Comparison of ENCODE assay signal across 9 cellular contexts in genomic region chr1:6414443-6414844, GRCh38. TPM values are rescaled to one million over a fixed set of nuclear protein-coding genes. Genes with fewer than 3 reads are reported as not detected.
DNase-seq lines count a peak whose midpoint lies in the region; ATAC-seq lines count a peak whose summit lies in the region.
"Had no signal": no experiment of that assay in that cellular context is flagged by ENCODE, and none has a peak within 500 bp of the region (broad histone marks: within the 10 kb centered on the region; RNA-seq: fewer than 3 reads in every experiment).

No MANE protein-coding gene starts in this region.

- no peaks in the 10 kb centered on the region for H3K9me3 ChIP-seq in HAP-1
- no peaks in the 10 kb centered on the region for H3K9me3 ChIP-seq in iPS-20b (ENCODE audit: insufficient read depth, low read depth, low read length)
- H3K9me3 ChIP-seq: upper lobe of left lung had no signal

- no peak overlapping the region for H3K4me3 Mint-ChIP-seq in stimulated activated naive B cell treated with anti-CD40 and anti-IgM and Interleukin-4, amounts not matched to agents 10 μg/mL and 1 μg/mL and 100 μg/mL, for 72 hours

- H3K27ac Mint-ChIP-seq in activated naive CD4-positive, alpha-beta T cell treated with anti-CD3 and anti-CD28 coated beads, Interleukin-2, amount 50 U/mL, for 72 hours: peak overlapping the region in 1 of 2 donors; percentile 97
- no peak overlapping the region for H3K27ac Mint-ChIP-seq in stimulated activated naive B cell treated with anti-CD40 and anti-IgM and Interleukin-4, amounts not matched to agents 10 μg/mL and 1 μg/mL and 100 μg/mL, for 72 hours

- H3K27me3 ChIP-seq in HAP-1 (ENCODE audit: low read depth) (peaks cover 22% of the 10 kb centered on the region), iPS-20b (ENCODE audit: insufficient read depth, low read length) (peaks cover 77% of the 10 kb centered on the region)

- peaks cover 53 to 70% of the 10 kb centered on the region in 2 donors for H3K27me3 Mint-ChIP-seq in stimulated activated naive B cell treated with anti-CD40 and anti-IgM and Interleukin-4, amounts not matched to agents 10 μg/mL and 1 μg/mL and 100 μg/mL, for 72 hours

- peaks cover 4 to 8% of the 10 kb centered on the region in 2 donors for H3K4me1 Mint-ChIP-seq in stimulated activated naive B cell treated with anti-CD40 and anti-IgM and Interleukin-4, amounts not matched to agents 10 μg/mL and 1 μg/mL and 100 μg/mL, for 72 hours

- H3K9ac ChIP-seq in iPS-20b (ENCODE audit: low read depth, low read length): no peak overlapping the region

- in situ Hi-C loops in HAP-1 (cut with MboI; ENCODE audit: low sequenced_read_pairs): no loop called here

- H3K4me1 ChIP-seq in HAP-1: peaks cover 10% of the 10 kb centered on the region
- H3K4me1 ChIP-seq in iPS-20b (ENCODE audit: insufficient read depth, low read length): peaks cover 4% of the 10 kb centered on the region; the same call in 1 of the 2 replicates

- peaks cover 0 to 4% of the 10 kb centered on the region in 2 donors for H3K36me3 Mint-ChIP-seq in activated naive CD4-positive, alpha-beta T cell treated with anti-CD3 and anti-CD28 coated beads, Interleukin-2, amount 50 U/mL, for 72 hours
- no peaks in the 10 kb centered on the region for H3K36me3 Mint-ChIP-seq in stimulated activated naive B cell treated with anti-CD40 and anti-IgM and Interleukin-4, amounts not matched to agents 10 μg/mL and 1 μg/mL and 100 μg/mL, for 72 hours

- no peak overlapping the region for H3K27ac ChIP-seq in iPS-20b (ENCODE audit: low read length)
- H3K27ac ChIP-seq: upper lobe of left lung had no signal

- H3K36me3 ChIP-seq in HAP-1 (replicated peaks) (no peaks in the 10 kb centered on the region), iPS-20b (ENCODE audit: insufficient read depth, low read depth, low read length) (no peaks in the 10 kb centered on the region)
- H3K36me3 ChIP-seq: upper lobe of left lung had no signal

- no peaks in the 10 kb centered on the region for H3K9me3 Mint-ChIP-seq in activated naive CD4-positive, alpha-beta T cell treated with anti-CD3 and anti-CD28 coated beads, Interleukin-2, amount 50 U/mL, for 72 hours
- no peaks in the 10 kb centered on the region for H3K9me3 Mint-ChIP-seq in stimulated activated naive B cell treated with anti-CD40 and anti-IgM and Interleukin-4, amounts not matched to agents 10 μg/mL and 1 μg/mL and 100 μg/mL, for 72 hours

- DNase-seq in NCI-H82 (lab: John Stamatoyannopoulos, UW) (peak; percentile 85), NCI-H82 treated with DMSO at 0.1 percent for 48 hours (lab: John Stamatoyannopoulos, UW; ENCODE audit: unreplicated experiment) (no peak), HAP-1 (ENCODE audit: low spot score in 2 of 2) (peak; percentile 76 to 82), NCI-H2171 (lab: John Stamatoyannopoulos, UW) (peak; percentile 26)
- peak; percentile 54 to 82 for DNase-seq in activated naive CD4-positive, alpha-beta T cell treated with anti-CD3 and anti-CD28 coated beads, Interleukin-2, amount 50 U/mL, for 72 hours (ENCODE audit: low spot score in 2 of 2)
- DNase-seq in stimulated activated naive B cell treated with anti-CD40 and anti-IgM and Interleukin-4, amounts not matched to agents 10 μg/mL and 1 μg/mL and 100 μg/mL, for 72 hours: no peak
- DNase-seq: upper lobe of left lung had no signal

- no peak overlapping the region for H3K4me3 ChIP-seq in HAP-1
- peak overlapping the region; percentile 12; the same call in 1 of the 2 replicates for H3K4me3 ChIP-seq in iPS-20b (ENCODE audit: low read length)
- H3K4me3 ChIP-seq: upper lobe of left lung had no signal

- peak; percentile 93 to 98 for ATAC-seq in activated naive CD4-positive, alpha-beta T cell treated with anti-CD3 and anti-CD28 coated beads, Interleukin-2, amount 50 U/mL, for 72 hours
- peak; percentile 84 to 85 for ATAC-seq in stimulated activated naive B cell treated with anti-CD40 and anti-IgM and Interleukin-4, amounts not matched to agents 10 μg/mL and 1 μg/mL and 100 μg/mL, for 72 hours (replicated peaks)
- no peak for ATAC-seq in GM18861 (IDR thresholded peaks at IDR 0.05; ENCODE audit: unreplicated experiment)

RNA-seq across cellular contexts. Expression of gene HES2, which starts 5.3 kb away (rescaled TPM):
- total RNA-seq in activated naive CD4-positive, alpha-beta T cell treated with anti-CD3 and anti-CD28 coated beads, Interleukin-2, amount 50 U/mL, for 72 hours: 1 to 10 TPM in 1 of 2 donors, under 1 TPM in 1; 0.35 to 1.1 TPM

RNA-seq across cellular contexts. Expression of gene ESPN, which starts 10.1 kb away (rescaled TPM):
- total RNA-seq in activated naive CD4-positive, alpha-beta T cell treated with anti-CD3 and anti-CD28 coated beads, Interleukin-2, amount 50 U/mL, for 72 hours: 1 to 10 TPM in 1 of 2 donors, under 1 TPM in 1; 0.89 to 1.9 TPM

RNA-seq across cellular contexts. Expression of gene ACOT7, which starts 20.9 kb away (rescaled TPM):
- 10 to 100 TPM; 46.0 to 75.8 TPM for total RNA-seq in activated naive CD4-positive, alpha-beta T cell treated with anti-CD3 and anti-CD28 coated beads, Interleukin-2, amount 50 U/mL, for 72 hours

RNA-seq across cellular contexts. Expression of gene TNFRSF25, which starts 51.5 kb away (rescaled TPM):
- 10 to 100 TPM; 68.0 to 88.5 TPM for total RNA-seq in activated naive CD4-positive, alpha-beta T cell treated with anti-CD3 and anti-CD28 coated beads, Interleukin-2, amount 50 U/mL, for 72 hours

Comparison
In these comparisons a context has a peak if more than half of its experiments do, and no peak if none do; other contexts are left out.
1. DNase-seq: peak in NCI-H82 (single experiment), HAP-1 (2 of 2), NCI-H2171 (single experiment) and activated naive CD4-positive, alpha-beta T cell treated with anti-CD3 and anti-CD28 coated beads, Interleukin-2, amount 50 U/mL, for 72 hours (2 of 2); none in NCI-H82 treated with DMSO at 0.1 percent for 48 hours (single experiment) and stimulated activated naive B cell treated with anti-CD40 and anti-IgM and Interleukin-4, amounts not matched to agents 10 μg/mL and 1 μg/mL and 100 μg/mL, for 72 hours (single experiment).